8 cellular contexts compared by ENCODE assay signal in the genomic region with DNA sequence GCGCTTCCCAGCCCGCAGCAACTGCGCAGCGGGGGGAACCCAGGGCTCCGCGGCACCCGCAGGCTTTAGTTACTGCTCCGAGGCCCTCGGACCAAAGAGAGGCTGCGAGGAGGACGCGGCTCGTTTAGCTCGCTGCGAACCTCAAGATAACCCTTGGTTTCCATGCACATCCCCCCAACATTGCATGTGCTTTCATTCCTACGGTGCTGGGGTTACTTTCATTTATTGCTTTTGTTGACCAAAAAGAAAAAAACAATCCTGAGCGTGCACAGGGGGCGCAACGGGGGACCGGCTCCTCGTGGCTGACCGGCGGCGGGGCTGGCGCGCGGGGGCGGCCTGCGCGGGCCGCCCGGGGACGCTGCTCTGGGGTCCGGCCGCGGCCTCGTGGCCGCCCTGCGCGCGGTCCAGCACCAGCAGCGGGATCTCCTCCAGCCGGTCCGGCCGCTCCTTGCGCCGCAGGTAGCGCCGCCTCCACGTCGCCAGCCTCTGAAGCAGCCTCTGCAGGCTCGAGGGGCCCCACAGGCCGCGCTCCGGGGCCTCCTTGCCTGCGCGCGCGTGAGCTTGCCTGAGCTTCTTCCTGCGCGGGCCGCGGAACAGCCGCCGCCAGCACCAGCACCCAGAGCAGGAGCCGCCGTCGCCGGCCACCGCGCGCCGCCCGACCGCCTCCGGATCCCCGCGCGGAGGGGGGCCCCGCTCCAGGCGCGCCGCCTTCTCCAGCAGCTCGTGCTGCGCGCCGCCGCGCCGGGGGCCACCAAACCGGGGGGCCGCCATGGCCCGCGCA.
A peak's percentile ranks its signal among the peaks of the same experiment; 100 is the strongest.
DNase-seq lines count a peak whose midpoint lies in the region; ATAC-seq and TF ChIP-seq lines count a peak whose summit lies in the region.

No MANE protein-coding gene starts in this region.

- DNase-seq in GM10248 (ENCODE audit: extremely low spot score): peak; percentile 37
- peak; percentile 7 for DNase-seq in MV-4-11 (lab: John Stamatoyannopoulos, UW)
- peak; percentile 19 for DNase-seq in activated naive CD4-positive, alpha-beta T cell treated with Interleukin-2 at 50 U/mL for 16 hours
- DNase-seq in globus pallidus (ENCODE audit: low spot score): peak; percentile 14
- DNase-seq in neural crest cell (ENCODE audit: low read depth, low spot score): peak; percentile 37
- no peak for DNase-seq in WERI-Rb-1
- no peak for DNase-seq in dedifferentiated amniotic fluid mesenchymal stem cell (ENCODE audit: extremely low spot score)

- H3K36me3 ChIP-seq in WERI-Rb-1: no peaks in the 10 kb centered on the region

- H3K27me3 ChIP-seq in WERI-Rb-1 (ENCODE audit: insufficient read depth, low read depth, severe bottlenecking): no peaks in the 10 kb centered on the region

- H3K4me1 Mint-ChIP-seq in neural crest cell: peaks cover 13% of the 10 kb centered on the region

- peaks cover 9% of the 10 kb centered on the region for H3K27me3 Mint-ChIP-seq in neural crest cell (ENCODE audit: low read depth)

- POLR2A ChIA-PET in GM10248 (lab: Yijun Ruan, JAX): no interaction called here

- H3K9me3 Mint-ChIP-seq in neural crest cell: no peaks in the 10 kb centered on the region

- no peak overlapping the region for H3K4me3 ChIP-seq in WERI-Rb-1 (ENCODE audit: low read depth, low read length)

- peaks cover 15% of the 10 kb centered on the region for H3K9me3 ChIP-seq in WERI-Rb-1 (ENCODE audit: severe bottlenecking)

- no peak overlapping the region for H3K27ac ChIP-seq in WERI-Rb-1

- peaks cover under 1% of the 10 kb centered on the region for H3K36me3 Mint-ChIP-seq in neural crest cell (ENCODE audit: low read depth)

- no peak for ATAC-seq in GM19324 (IDR thresholded peaks at IDR 0.05; ENCODE audit: low FRiP score, unreplicated experiment)

- TF ChIP-seq CTCF in GM10248 (IDR thresholded peaks at IDR 0.05; ENCODE audit: control extremely low read depth, extremely low read depth, low read depth, missing control alignments) (no peak), neural crest cell (conservative IDR thresholded peaks at IDR 0.05) (peak; percentile 11), WERI-Rb-1 (IDR thresholded peaks at IDR 0.05; ENCODE audit: low read depth, low read length) (no peak)

- H3K4me3 Mint-ChIP-seq in neural crest cell: peak overlapping the region; percentile 81

- CTCF ChIA-PET in GM10248 (lab: Yijun Ruan, JAX): interaction anchor here (1.0 kb wide), 1 partner anchor 17 kb away, joined by 3 read pairs; no protein-coding TSS in a partner anchor

- H3K27ac Mint-ChIP-seq in neural crest cell (ENCODE audit: unreplicated experiment): peak overlapping the region; percentile 38

Comparison
In these comparisons a context has a peak if more than half of its experiments do, and no peak if none do; other contexts are left out.
1. DNase-seq: peak in GM10248 (single experiment), MV-4-11 (single experiment), activated naive CD4-positive, alpha-beta T cell treated with Interleukin-2 at 50 U/mL for 16 hours (single experiment), globus pallidus (single experiment) and neural crest cell (single experiment); none in WERI-Rb-1 (single experiment) and dedifferentiated amniotic fluid mesenchymal stem cell (single experiment).